22 cellular contexts compared by ENCODE assay signal in the genomic region with DNA sequence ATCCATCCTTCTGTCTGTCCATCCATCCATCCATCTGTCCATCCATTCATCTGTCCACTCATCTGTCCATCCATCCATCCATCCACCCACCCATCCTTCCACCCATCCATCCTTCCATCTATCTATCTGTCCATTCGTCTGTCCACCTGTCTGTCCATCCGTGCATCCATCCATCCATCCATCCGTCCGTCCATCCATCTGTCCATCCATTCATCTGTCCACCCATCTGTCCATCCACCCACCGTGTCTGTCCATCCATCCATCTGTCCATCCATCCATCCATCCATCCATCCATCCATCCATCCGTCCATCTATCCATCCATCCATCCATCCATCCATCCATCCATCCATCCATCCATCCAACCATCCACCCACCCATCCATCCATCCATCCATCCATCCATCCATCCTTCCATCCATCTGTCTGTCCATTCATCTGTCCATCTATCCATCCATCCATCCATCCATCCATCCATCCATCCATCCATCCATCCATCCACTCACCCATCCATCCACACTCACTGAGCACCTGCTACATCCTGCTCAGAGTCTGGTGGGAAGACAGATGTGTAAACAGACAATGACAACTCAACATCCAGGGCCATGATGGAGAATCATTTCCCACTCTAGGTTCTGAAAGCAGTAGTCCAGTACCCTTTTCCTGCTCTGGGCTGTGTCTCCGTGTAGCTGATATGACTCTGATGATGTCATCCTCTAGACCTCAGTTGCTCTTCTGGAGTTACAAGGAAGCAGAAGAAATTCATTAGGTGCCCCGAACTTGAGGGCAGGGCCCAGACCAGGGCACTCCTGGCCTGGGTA. TPM values are rescaled to one million over a fixed set of nuclear protein-coding genes. Genes with fewer than 3 reads are reported as not detected.
DNase-seq lines count a peak whose midpoint lies in the region; ATAC-seq and TF ChIP-seq lines count a peak whose summit lies in the region.
"Had no signal": no experiment of that assay in that cellular context is flagged by ENCODE, and none has a peak within 500 bp of the region (broad histone marks: within the 10 kb centered on the region; RNA-seq: fewer than 3 reads in every experiment).

No MANE protein-coding gene starts in this region.

- CTCF ChIA-PET in HEK293 (lab: Yijun Ruan, JAX) = interaction anchor here (0.6 kb wide), 1 partner anchor 11 kb away, joined by 3 read pairs; no protein-coding TSS in a partner anchor

- H3K4me1 ChIP-seq in HEK293 (ENCODE audit: control insufficient read depth, insufficient read depth, low read length) = no peaks in the 10 kb centered on the region
- H3K4me1 ChIP-seq: SJCRH30 had no signal

- no peak for ATAC-seq in activated naive CD8-positive, alpha-beta T cell treated with anti-CD3 and anti-CD28 coated beads, Interleukin-2, amount 50 U/mL, for 24 hours
- ATAC-seq in stimulated activated naive B cell treated with anti-CD40 and anti-IgM and Interleukin-4, amounts not matched to agents 10 μg/mL and 1 μg/mL and 100 μg/mL, for 72 hours (replicated peaks) = no peak
- ATAC-seq in HG02759 (IDR thresholded peaks at IDR 0.05; ENCODE audit: unreplicated experiment) = no peak
- ATAC-seq: PC-3 had no signal

- no peaks in the 10 kb centered on the region for H3K9me3 ChIP-seq in HEK293 (ENCODE audit: control insufficient read depth, insufficient read depth, low read depth, low read length)
- H3K9me3 ChIP-seq: SJCRH30 had no signal

- H3K27ac ChIP-seq in HEK293 (ENCODE audit: extremely low read depth, low read depth, low read length) = no peak overlapping the region
- H3K27ac ChIP-seq: HL-60, SJCRH30 had no signal

- POLR2A ChIA-PET in HEK293 (lab: Yijun Ruan, JAX) = no interaction called here

- H3K27me3 Mint-ChIP-seq in activated naive CD8-positive, alpha-beta T cell treated with anti-CD3 and anti-CD28 coated beads, Interleukin-2, amount 50 U/mL, for 24 hours = peaks cover 2% of the 10 kb centered on the region
- no peaks in the 10 kb centered on the region for H3K27me3 Mint-ChIP-seq in activated naive CD8-positive, alpha-beta T cell treated with anti-CD3 and anti-CD28 coated beads for 36 hours
- H3K27me3 Mint-ChIP-seq in glutamatergic neuron (ENCODE audit: unreplicated experiment) = peaks cover 13% of the 10 kb centered on the region
- peaks cover 28% of the 10 kb centered on the region in 2 donors for H3K27me3 Mint-ChIP-seq in stimulated activated naive B cell treated with anti-CD40 and anti-IgM and Interleukin-4, amounts not matched to agents 10 μg/mL and 1 μg/mL and 100 μg/mL, for 72 hours

- no peaks in the 10 kb centered on the region for H3K4me1 Mint-ChIP-seq in activated naive CD8-positive, alpha-beta T cell treated with anti-CD3 and anti-CD28 coated beads, Interleukin-2, amount 50 U/mL, for 24 hours
- no peaks in the 10 kb centered on the region for H3K4me1 Mint-ChIP-seq in activated naive CD8-positive, alpha-beta T cell treated with anti-CD3 and anti-CD28 coated beads for 36 hours
- peaks cover 2% of the 10 kb centered on the region for H3K4me1 Mint-ChIP-seq in glutamatergic neuron (ENCODE audit: low read depth, unreplicated experiment)
- H3K4me1 Mint-ChIP-seq in stimulated activated naive B cell treated with anti-CD40 and anti-IgM and Interleukin-4, amounts not matched to agents 10 μg/mL and 1 μg/mL and 100 μg/mL, for 72 hours = peaks cover 4 to 9% of the 10 kb centered on the region in 2 donors

- no peak overlapping the region for H3K4me3 ChIP-seq in HEK293 (ENCODE audit: low read depth, low read length)
- H3K4me3 ChIP-seq: SJCRH30 had no signal

- H3K36me3 ChIP-seq in HEK293 (ENCODE audit: control insufficient read depth in 2 of 2, insufficient read depth in 1 of 2, low read length in 2 of 2) = no peaks in the 10 kb centered on the region
- H3K36me3 ChIP-seq: SJCRH30 had no signal

- peak overlapping the region; percentile 2 for H3K27ac Mint-ChIP-seq in activated naive CD8-positive, alpha-beta T cell treated with anti-CD3 and anti-CD28 coated beads, Interleukin-2, amount 50 U/mL, for 24 hours
- no peak overlapping the region for H3K27ac Mint-ChIP-seq in activated naive CD8-positive, alpha-beta T cell treated with anti-CD3 and anti-CD28 coated beads for 36 hours
- H3K27ac Mint-ChIP-seq in glutamatergic neuron (ENCODE audit: unreplicated experiment) = peak overlapping the region; percentile 62
- H3K27ac Mint-ChIP-seq in stimulated activated naive B cell treated with anti-CD40 and anti-IgM and Interleukin-4, amounts not matched to agents 10 μg/mL and 1 μg/mL and 100 μg/mL, for 72 hours = peak overlapping the region; percentile 73

- no peak overlapping the region for H3K4me3 Mint-ChIP-seq in activated naive CD8-positive, alpha-beta T cell treated with anti-CD3 and anti-CD28 coated beads, Interleukin-2, amount 50 U/mL, for 24 hours
- no peak overlapping the region for H3K4me3 Mint-ChIP-seq in activated naive CD8-positive, alpha-beta T cell treated with anti-CD3 and anti-CD28 coated beads for 36 hours
- H3K4me3 Mint-ChIP-seq in glutamatergic neuron (ENCODE audit: unreplicated experiment) = no peak overlapping the region
- no peak overlapping the region for H3K4me3 Mint-ChIP-seq in stimulated activated naive B cell treated with anti-CD40 and anti-IgM and Interleukin-4, amounts not matched to agents 10 μg/mL and 1 μg/mL and 100 μg/mL, for 72 hours

- DNase-seq in activated naive CD8-positive, alpha-beta T cell treated with anti-CD3 and anti-CD28 coated beads, Interleukin-2, amount 50 U/mL, for 24 hours = no peak
- DNase-seq in activated naive CD8-positive, alpha-beta T cell treated with anti-CD3 and anti-CD28 coated beads for 36 hours = no peak
- DNase-seq in glutamatergic neuron (no peak), activated gamma-delta T cell (lab: John Stamatoyannopoulos, UW) (no peak)
- DNase-seq in stimulated activated naive B cell treated with anti-CD40 and anti-IgM and Interleukin-4, amounts not matched to agents 10 μg/mL and 1 μg/mL and 100 μg/mL, for 72 hours = no peak
- DNase-seq: DMS153; DND-41; HCEC 1CT; Kasumi-1; NCI-H1092 treated with DMSO at 0.1 percent for 48 hours; NCI-H1436; NCI-H187; NCI-H2107; NCI-H446; NCI-H526; NCI-H82; NK-92 treated with Interleukin-12 subunit alpha and Interleukin-12 subunit beta, amount 100 ng/mL, for 24 hours; PC-3; SJCRH30 had no signal

- H3K36me3 Mint-ChIP-seq in activated naive CD8-positive, alpha-beta T cell treated with anti-CD3 and anti-CD28 coated beads, Interleukin-2, amount 50 U/mL, for 24 hours (ENCODE audit: low read depth) = no peaks in the 10 kb centered on the region
- H3K36me3 Mint-ChIP-seq in activated naive CD8-positive, alpha-beta T cell treated with anti-CD3 and anti-CD28 coated beads for 36 hours = peaks cover 2% of the 10 kb centered on the region
- H3K36me3 Mint-ChIP-seq in glutamatergic neuron (ENCODE audit: unreplicated experiment) = peaks cover 20% of the 10 kb centered on the region
- H3K36me3 Mint-ChIP-seq in stimulated activated naive B cell treated with anti-CD40 and anti-IgM and Interleukin-4, amounts not matched to agents 10 μg/mL and 1 μg/mL and 100 μg/mL, for 72 hours = peaks cover 0 to 4% of the 10 kb centered on the region in 2 donors

- H3K9me3 Mint-ChIP-seq in activated naive CD8-positive, alpha-beta T cell treated with anti-CD3 and anti-CD28 coated beads, Interleukin-2, amount 50 U/mL, for 24 hours = no peaks in the 10 kb centered on the region
- no peaks in the 10 kb centered on the region for H3K9me3 Mint-ChIP-seq in activated naive CD8-positive, alpha-beta T cell treated with anti-CD3 and anti-CD28 coated beads for 36 hours
- peaks cover 9% of the 10 kb centered on the region for H3K9me3 Mint-ChIP-seq in glutamatergic neuron (ENCODE audit: unreplicated experiment)
- peaks cover 6 to 9% of the 10 kb centered on the region in 2 donors for H3K9me3 Mint-ChIP-seq in stimulated activated naive B cell treated with anti-CD40 and anti-IgM and Interleukin-4, amounts not matched to agents 10 μg/mL and 1 μg/mL and 100 μg/mL, for 72 hours

- TF ChIP-seq CTCF in HEK293 (tag by site-specific recombination; IDR thresholded peaks at IDR 0.05) (no peak), glutamatergic neuron (IDR thresholded peaks at IDR 0.05; ENCODE audit: partially characterized antibody, unreplicated experiment) (no peak)

TF ChIP-seq in HEK293, 187 proteins besides CTCF, POLR2A, EP300 and RAD21:
- no peak for TF ChIP-seq ZNF121 (tag by site-specific recombination; IDR thresholded peaks at IDR 0.05)
- TF ChIP-seq YY2 (tag by site-specific recombination; IDR thresholded peaks at IDR 0.05) = no peak
- TF ChIP-seq BCL11B (tag by site-specific recombination; IDR thresholded peaks at IDR 0.05; ENCODE audit: low read depth) = no peak
- TF ChIP-seq ZNF23 (tag by site-specific recombination; IDR thresholded peaks at IDR 0.05; ENCODE audit: borderline replicate concordance) = 0 out of 2 replicates have a peak, but pooled peaks have one; percentile 22
- TF ChIP-seq ZSCAN23 (tag by site-specific recombination; IDR thresholded peaks at IDR 0.05) = no peak
- peak; percentile 46; the same call in 1 of the 2 replicates for TF ChIP-seq ZBTB17 (tag by site-specific recombination; IDR thresholded peaks at IDR 0.05)
- no peak for TF ChIP-seq ZNF433 (tag by site-specific recombination; IDR thresholded peaks at IDR 0.05; ENCODE audit: low read depth)
- TF ChIP-seq, protein P1, sequence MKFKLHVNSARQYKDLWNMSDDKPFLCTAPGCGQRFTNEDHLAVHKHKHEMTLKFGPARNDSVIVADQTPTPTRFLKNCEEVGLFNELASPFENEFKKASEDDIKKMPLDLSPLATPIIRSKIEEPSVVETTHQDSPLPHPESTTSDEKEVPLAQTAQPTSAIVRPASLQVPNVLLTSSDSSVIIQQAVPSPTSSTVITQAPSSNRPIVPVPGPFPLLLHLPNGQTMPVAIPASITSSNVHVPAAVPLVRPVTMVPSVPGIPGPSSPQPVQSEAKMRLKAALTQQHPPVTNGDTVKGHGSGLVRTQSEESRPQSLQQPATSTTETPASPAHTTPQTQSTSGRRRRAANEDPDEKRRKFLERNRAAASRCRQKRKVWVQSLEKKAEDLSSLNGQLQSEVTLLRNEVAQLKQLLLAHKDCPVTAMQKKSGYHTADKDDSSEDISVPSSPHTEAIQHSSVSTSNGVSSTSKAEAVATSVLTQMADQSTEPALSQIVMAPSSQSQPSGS (tag by site-specific recombination; IDR thresholded peaks at IDR 0.05; ENCODE audit: low read depth) = peak; percentile 73
- peak; percentile 97 for TF ChIP-seq ZNF366 (tag by site-specific recombination; conservative IDR thresholded peaks at IDR 0.05)
- TF ChIP-seq, protein P2, sequence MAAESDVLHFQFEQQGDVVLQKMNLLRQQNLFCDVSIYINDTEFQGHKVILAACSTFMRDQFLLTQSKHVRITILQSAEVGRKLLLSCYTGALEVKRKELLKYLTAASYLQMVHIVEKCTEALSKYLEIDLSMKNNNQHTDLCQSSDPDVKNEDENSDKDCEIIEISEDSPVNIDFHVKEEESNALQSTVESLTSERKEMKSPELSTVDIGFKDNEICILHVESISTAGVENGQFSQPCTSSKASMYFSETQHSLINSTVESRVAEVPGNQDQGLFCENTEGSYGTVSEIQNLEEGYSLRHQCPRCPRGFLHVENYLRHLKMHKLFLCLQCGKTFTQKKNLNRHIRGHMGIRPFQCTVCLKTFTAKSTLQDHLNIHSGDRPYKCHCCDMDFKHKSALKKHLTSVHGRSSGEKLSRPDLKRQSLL (tag by site-specific recombination; IDR thresholded peaks at IDR 0.05) = no peak

RNA-seq across cellular contexts. Expression of a gene that starts 30.8 kb away (rescaled TPM):
- not detected for total RNA-seq in activated naive CD8-positive, alpha-beta T cell treated with anti-CD3 and anti-CD28 coated beads for 36 hours
- total RNA-seq in glutamatergic neuron (ENCODE audit: unreplicated experiment) = not detected
